Comparison of ENCODE assay signal across 23 cellular contexts in genomic region chr4:65999518-65999871, GRCh38.
DNase-seq lines count a peak whose midpoint lies in the region; ATAC-seq and TF ChIP-seq lines count a peak whose summit lies in the region.
"Had no signal": no experiment of that assay in that cellular context is flagged by ENCODE, and none has a peak within 500 bp of the region (broad histone marks: within the 10 kb centered on the region; RNA-seq: fewer than 3 reads in every experiment).

No MANE protein-coding gene starts in this region.

- no peak for ATAC-seq in GM19397 (IDR thresholded peaks at IDR 0.05; ENCODE audit: unreplicated experiment)
- no peak for ATAC-seq in GM18505 (IDR thresholded peaks at IDR 0.05; ENCODE audit: unreplicated experiment)
- ATAC-seq: activated CD8-positive, alpha-beta T cell treated with anti-CD3 and anti-CD28 coated beads, Interleukin-2, amount 10 ng/mL, durations not matched to agents 7 days and 5 days; activated T-cell treated with anti-CD3 and anti-CD28 coated beads, Interleukin-2, amount 50 U/mL, for 4 hours; natural killer cell treated with Interleukin-12 subunit alpha and Interleukin-12 subunit beta and Interleukin-15 and Interleukin-18, amount 100 ng/mL, for 72 hours; stimulated activated effector memory CD8-positive, alpha-beta T cell treated with anti-CD3 and anti-CD28 coated beads, Interleukin-12 subunit alpha, Interleukin-12 subunit beta, amount 100 ng/mL, for 72 hours; T-helper 17 cell had no signal

- H3K27me3 Mint-ChIP-seq in neural crest cell (ENCODE audit: low read depth), result no peaks in the 10 kb centered on the region
- H3K27me3 Mint-ChIP-seq: activated naive CD4-positive, alpha-beta T cell treated with anti-CD3 and anti-CD28 coated beads, Interleukin-2, amount 50 U/mL, for 24 hours; memory B cell; natural killer cell treated with Interleukin-12 subunit alpha and Interleukin-12 subunit beta and Interleukin-15 and Interleukin-18, amount 100 ng/mL, for 72 hours; T-helper 17 cell had no signal

- peaks cover 8% of the 10 kb centered on the region for H3K9me3 Mint-ChIP-seq in neural crest cell

- H3K9ac ChIP-seq in ES-I3 (ENCODE audit: low read depth, low read length), result peak overlapping the region; percentile 87
- H3K9ac ChIP-seq in HUES64 (ENCODE audit: low read depth, low read length), result peak overlapping the region; percentile 87

- DNase-seq in SHP77 treated with DMSO at 0.1 percent for 48 hours (lab: John Stamatoyannopoulos, UW) (peak; percentile 34), neural crest cell (ENCODE audit: low read depth, low spot score) (no peak), putamen (ENCODE audit: low spot score) (no peak)
- no peak for DNase-seq in stimulated activated CD4-positive, alpha-beta T cell treated with anti-CD3 and anti-CD28 coated beads, Interleukin-4, amount 100 ng/mL, for 24 hours
- DNase-seq: activated CD8-positive, alpha-beta T cell treated with anti-CD3 and anti-CD28 coated beads, Interleukin-2, amount 10 ng/mL, durations not matched to agents 7 days and 5 days; activated T-cell treated with anti-CD3 and anti-CD28 coated beads, Interleukin-2, amount 50 U/mL, for 4 hours; AML-193; colonic mucosa; GOT3; KBM-7; retina; SIG-M5; T-helper 17 cell; WERI-Rb-1 had no signal

- H3K9me3 ChIP-seq in ES-I3 (ENCODE audit: control insufficient read depth, insufficient read depth, low read length) (no peaks in the 10 kb centered on the region), HUES64 (ENCODE audit: insufficient read depth, low read depth, low read length) (no peaks in the 10 kb centered on the region)
- H3K9me3 ChIP-seq: colonic mucosa, thoracic aorta had no signal

- peak overlapping the region; percentile 99 for H3K27ac Mint-ChIP-seq in neural crest cell (ENCODE audit: unreplicated experiment)
- H3K27ac Mint-ChIP-seq: activated CD8-positive, alpha-beta T cell treated with anti-CD3 and anti-CD28 coated beads, Interleukin-2, amount 10 ng/mL, durations not matched to agents 7 days and 5 days; activated naive CD4-positive, alpha-beta T cell treated with anti-CD3 and anti-CD28 coated beads, Interleukin-2, amount 50 U/mL, for 24 hours; memory B cell; natural killer cell treated with Interleukin-12 subunit alpha and Interleukin-12 subunit beta and Interleukin-15 and Interleukin-18, amount 100 ng/mL, for 72 hours; stimulated activated effector memory CD8-positive, alpha-beta T cell treated with anti-CD3 and anti-CD28 coated beads, Interleukin-12 subunit alpha, Interleukin-12 subunit beta, amount 100 ng/mL, for 72 hours; T-helper 17 cell had no signal

- H3K4me3 Mint-ChIP-seq in neural crest cell, result peak overlapping the region; percentile 92
- H3K4me3 Mint-ChIP-seq: activated CD8-positive, alpha-beta T cell treated with anti-CD3 and anti-CD28 coated beads, Interleukin-2, amount 10 ng/mL, durations not matched to agents 7 days and 5 days; activated naive CD4-positive, alpha-beta T cell treated with anti-CD3 and anti-CD28 coated beads, Interleukin-2, amount 50 U/mL, for 24 hours; activated T-cell treated with anti-CD3 and anti-CD28 coated beads, Interleukin-2, amount 50 U/mL, for 4 hours; memory B cell; natural killer cell treated with Interleukin-12 subunit alpha and Interleukin-12 subunit beta and Interleukin-15 and Interleukin-18, amount 100 ng/mL, for 72 hours; stimulated activated effector memory CD8-positive, alpha-beta T cell treated with anti-CD3 and anti-CD28 coated beads, Interleukin-12 subunit alpha, Interleukin-12 subunit beta, amount 100 ng/mL, for 72 hours; T-helper 17 cell had no signal

- WGBS in HUES64, result no CpG with 5 or more reads among the region's 1 CpG

- H3K36me3 ChIP-seq in ES-I3 (ENCODE audit: insufficient read depth, low read length) (no peaks in the 10 kb centered on the region), HUES64 (ENCODE audit: insufficient read depth, low read length) (no peaks in the 10 kb centered on the region)
- H3K36me3 ChIP-seq: colonic mucosa, thoracic aorta, WERI-Rb-1 had no signal

- H3K27me3 ChIP-seq in HUES64 (ENCODE audit: insufficient read depth, low read length), result no peaks in the 10 kb centered on the region
- H3K27me3 ChIP-seq: colonic mucosa had no signal

- no peak for TF ChIP-seq CTCF in neural crest cell (conservative IDR thresholded peaks at IDR 0.05)

- H3K4me3 ChIP-seq in HUES64 (ENCODE audit: low read length), result peak overlapping the region; percentile 50
- H3K4me3 ChIP-seq: colonic mucosa, thoracic aorta had no signal

- H3K27ac ChIP-seq in HUES64 (ENCODE audit: low read depth, low read length), result no peak overlapping the region
- H3K27ac ChIP-seq: colonic mucosa, thoracic aorta, WERI-Rb-1 had no signal

- H3K36me3 Mint-ChIP-seq in neural crest cell (ENCODE audit: low read depth), result peaks cover 24% of the 10 kb centered on the region
- H3K36me3 Mint-ChIP-seq: activated naive CD4-positive, alpha-beta T cell treated with anti-CD3 and anti-CD28 coated beads, Interleukin-2, amount 50 U/mL, for 24 hours; memory B cell; stimulated activated effector memory CD8-positive, alpha-beta T cell treated with anti-CD3 and anti-CD28 coated beads, Interleukin-12 subunit alpha, Interleukin-12 subunit beta, amount 100 ng/mL, for 72 hours had no signal

- TF ChIP-seq POLR2A in GM18505 (IDR thresholded peaks at IDR 0.05; ENCODE audit: borderline replicate concordance, extremely low read depth, insufficient read depth, insufficient read length), result no peak

- H3K4me1 ChIP-seq in ES-I3 (ENCODE audit: insufficient read depth, low read length) (no peaks in the 10 kb centered on the region), HUES64 (ENCODE audit: insufficient read depth, low read length) (peaks cover 9% of the 10 kb centered on the region; the same call in 1 of the 2 replicates)
- H3K4me1 ChIP-seq: colonic mucosa had no signal

- peaks cover 23% of the 10 kb centered on the region for H3K4me1 Mint-ChIP-seq in neural crest cell
- H3K4me1 Mint-ChIP-seq: activated naive CD4-positive, alpha-beta T cell treated with anti-CD3 and anti-CD28 coated beads, Interleukin-2, amount 50 U/mL, for 24 hours; memory B cell; stimulated activated effector memory CD8-positive, alpha-beta T cell treated with anti-CD3 and anti-CD28 coated beads, Interleukin-12 subunit alpha, Interleukin-12 subunit beta, amount 100 ng/mL, for 72 hours; T-helper 17 cell had no signal
